21 cellular contexts compared by ENCODE assay signal in the genomic region with DNA sequence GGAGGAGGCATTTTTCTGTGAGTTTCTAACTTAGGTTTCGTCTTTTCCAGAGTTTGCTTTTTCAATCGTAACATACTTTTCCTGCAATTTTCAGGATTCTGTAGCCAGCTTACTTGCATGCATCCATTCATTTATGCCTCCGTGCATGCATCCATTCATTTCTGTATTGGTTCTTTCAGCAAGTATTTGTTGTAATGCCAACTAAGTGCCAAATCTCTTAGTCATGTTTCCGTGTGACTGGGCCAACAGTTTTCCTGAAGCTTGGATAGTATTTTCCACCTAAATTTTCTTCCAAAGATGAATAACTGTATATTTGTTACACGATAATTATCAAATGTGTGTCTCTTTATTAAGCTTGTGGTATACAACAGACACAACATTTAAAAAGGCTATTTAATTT. TPM values are rescaled to one million over a fixed set of nuclear protein-coding genes. Genes with fewer than 3 reads are reported as not detected.
A peak's percentile ranks its signal among the peaks of the same experiment; 100 is the strongest.
DNase-seq lines count a peak whose midpoint lies in the region; ATAC-seq lines count a peak whose summit lies in the region.
"Had no signal": no experiment of that assay in that cellular context is flagged by ENCODE, and none has a peak within 500 bp of the region (broad histone marks: within the 10 kb centered on the region; RNA-seq: fewer than 3 reads in every experiment).

No MANE protein-coding gene starts in this region.

- H4K5ac ChIP-seq in mesendoderm (ENCODE audit: low read length), result no peak overlapping the region

- H2BK15ac ChIP-seq in mesendoderm (replicated peaks; ENCODE audit: low read depth), result no peak overlapping the region

- no peak overlapping the region for H3K4ac ChIP-seq in mesendoderm (ENCODE audit: low read depth, low read length)

- WGBS in mesendoderm (ENCODE audit: extremely low coverage, insufficient coverage, low lambda C conversion rate), result no CpG with 5 or more reads among the region's 5 CpGs

- peak overlapping the region; percentile 36 for H3K27ac ChIP-seq in mesendoderm (ENCODE audit: low read depth, low read length)
- H3K27ac ChIP-seq: dorsolateral prefrontal cortex, left lung, testis had no signal

- H3K27me3 ChIP-seq in mesendoderm (ENCODE audit: insufficient read depth, low read length, poor library complexity), result no peaks in the 10 kb centered on the region
- H3K27me3 ChIP-seq: testis had no signal

- no peaks in the 10 kb centered on the region for H3K79me2 ChIP-seq in mesendoderm (ENCODE audit: control insufficient read depth, insufficient read depth, low read length)

- no peaks in the 10 kb centered on the region for H3K4me1 ChIP-seq in mesendoderm (ENCODE audit: control insufficient read depth, low read depth, low read length)
- H3K4me1 ChIP-seq: left lung, testis had no signal

- no peak overlapping the region for H2BK120ac ChIP-seq in mesendoderm (ENCODE audit: low read depth, low read length)

- no peak overlapping the region for H3K23ac ChIP-seq in mesendoderm (ENCODE audit: low read length)

- no peak overlapping the region for H3K56ac ChIP-seq in mesendoderm (ENCODE audit: low read length)

- H3K4me2 ChIP-seq in mesendoderm (ENCODE audit: low read length), result no peak overlapping the region

- H3K79me1 ChIP-seq in mesendoderm (ENCODE audit: low read length), result no peaks in the 10 kb centered on the region

- intact Hi-C loops in left colon (cut with DNase I, micrococcal nuclease), result no loop called here

- no peak overlapping the region for H2BK5ac ChIP-seq in mesendoderm (ENCODE audit: low read length)

- H2AK5ac ChIP-seq in mesendoderm (ENCODE audit: low read length), result no peak overlapping the region

- no peak overlapping the region for H3K18ac ChIP-seq in mesendoderm (ENCODE audit: low read length)

- DNase-seq in EL, result peak; percentile 26
- peak; percentile 46 for DNase-seq in NCI-H226
- peak; percentile 75 to 77 for DNase-seq in dermis microvascular lymphatic vessel endothelial cell (ENCODE audit: low read depth in 2 of 2)
- peak; percentile 21 for DNase-seq in mesendoderm
- no peak for DNase-seq in left colon
- no peak for DNase-seq in middle frontal gyrus (ENCODE audit: extremely low spot score, low spot score)
- DNase-seq in activated gamma-delta T cell treated with Interleukin-2 at 50 U/mL for 16 hours, result no peak
- DNase-seq: activated CD4-positive, alpha-beta T cell treated with anti-CD3 and anti-CD28 coated beads for 1 hour; COR-L47; dorsolateral prefrontal cortex; erythroblast; GOT3; left lung; MV-4-11; NCI-H187; NCI-H2227 treated with DMSO at 0.1 percent for 48 hours; T1000; testis had no signal

- H3K9ac ChIP-seq in mesendoderm (ENCODE audit: low read length), result no peak overlapping the region

- no peak overlapping the region for H4K8ac ChIP-seq in mesendoderm (ENCODE audit: low read depth, low read length)

- H3K36me3 ChIP-seq in mesendoderm (ENCODE audit: control insufficient read depth, insufficient read depth, low read length), result no peaks in the 10 kb centered on the region
- H3K36me3 ChIP-seq: left lung had no signal

- no peak overlapping the region for H3K4me3 ChIP-seq in mesendoderm (ENCODE audit: low read length)
- H3K4me3 ChIP-seq: dorsolateral prefrontal cortex, left lung, testis had no signal

- no peak for ATAC-seq in left colon
- ATAC-seq in HG03095 (IDR thresholded peaks at IDR 0.05; ENCODE audit: unreplicated experiment), result no peak
- ATAC-seq: left lung had no signal

RNA-seq across cellular contexts. Expression of gene CBLL2, which starts 41.5 kb away (rescaled TPM):
- total RNA-seq in dermis microvascular lymphatic vessel endothelial cell, result not detected in 2 replicates
- polyA plus RNA-seq in mesendoderm (2013, experiment 1 of 2), result not detected
- polyA plus RNA-seq in mesendoderm (2013, experiment 2 of 2), result not detected
- total RNA-seq in left colon, result not detected
- total RNA-seq: glomerular endothelial cell, left lung had no signal
- polyA plus RNA-seq: IgD-negative memory B cell had no signal

Comparison
In these comparisons a context has a peak if more than half of its experiments do, and no peak if none do; other contexts are left out.
1. DNase-seq: peak in EL (single experiment), NCI-H226 (single experiment), dermis microvascular lymphatic vessel endothelial cell (2 of 2) and mesendoderm (single experiment); none in left colon (0 of 2), middle frontal gyrus (single experiment) and activated gamma-delta T cell treated with Interleukin-2 at 50 U/mL for 16 hours (single experiment).